In genomic region chr1:16122361-16122881, GRCh38 we compare ENCODE assay signal across 2 cellular contexts.
TF ChIP-seq lines count a peak whose summit lies in the region.

No MANE protein-coding gene starts in this region.

TF ChIP-seq in SK-N-SH treated with all-trans-retinoic acid at 6 μM for 48 hours, 23 proteins besides CTCF, POLR2A, EP300 and RAD21 (continued from another document):
- no peak for TF ChIP-seq GLIS3 (CRISPR knock-in tag; IDR thresholded peaks at IDR 0.05)

TF ChIP-seq in SK-N-SH, 30 proteins besides CTCF, POLR2A, EP300 and RAD21 (continued from another document):
- no peak for TF ChIP-seq PBX3 (IDR thresholded peaks at IDR 0.05)
- TF ChIP-seq RXRA (IDR thresholded peaks at IDR 0.05; ENCODE audit: borderline replicate concordance, low read depth) = no peak
